In genomic region chr3:34868935-34869334, GRCh38 we compare ENCODE assay signal across 31 cellular contexts.
"Had no signal": no experiment of that assay in that cellular context is flagged by ENCODE, and none has a peak within 500 bp of the region (broad histone marks: within the 10 kb centered on the region; RNA-seq: fewer than 3 reads in every experiment).

No MANE protein-coding gene starts in this region.

- FAIRE-seq: astrocyte, bronchial epithelial cell had no signal

- H3K27ac ChIP-seq: adrenal gland, ascending aorta, body of pancreas, brain microvascular endothelial cell, breast epithelium, cardiac muscle cell had no signal

- H3K4me1 ChIP-seq: adrenal gland, body of pancreas, breast epithelium had no signal

- DNase-seq: activated effector memory CD4-positive, alpha-beta T cell treated with anti-CD3 and anti-CD28 coated beads, Interleukin-2, amount 50 U/mL, for 16 hours; activated effector memory CD4-positive, alpha-beta T cell treated with Interleukin-2 at 50 U/mL for 16 hours; activated gamma-delta T cell; activated gamma-delta T cell treated with Interleukin-2 at 50 U/mL for 16 hours; activated naive CD4-positive, alpha-beta T cell; activated naive CD4-positive, alpha-beta T cell treated with anti-CD3 and anti-CD28 coated beads for 36 hours; activated naive CD4-positive, alpha-beta T cell treated with anti-CD3 and anti-CD28 coated beads, Interleukin-2, amount 10 ng/mL, durations not matched to agents 7 days and 5 days; activated naive CD4-positive, alpha-beta T cell treated with anti-CD3 and anti-CD28 coated beads, Interleukin-2, amount 50 U/mL, for 16 hours; activated naive CD4-positive, alpha-beta T cell treated with Interleukin-2 at 50 U/mL for 16 hours; activated naive CD8-positive, alpha-beta T cell treated with anti-CD3 and anti-CD28 coated beads for 36 hours; activated naive CD8-positive, alpha-beta T cell treated with anti-CD3 and anti-CD28 coated beads, Interleukin-2, amount 10 ng/mL, durations not matched to agents 7 days and 5 days; activated naive CD8-positive, alpha-beta T cell treated with anti-CD3 and anti-CD28 coated beads, Interleukin-2, amount 50 U/mL, for 24 hours; activated T-cell treated with anti-CD3 and anti-CD28 coated beads, Interleukin-2, amount 50 U/mL, for 24 hours; activated T-cell treated with anti-CD3 and anti-CD28 coated beads, Interleukin-2, amount 50 U/mL, for 4 hours; activated T-cell treated with anti-CD3 and anti-CD28 coated beads, Interleukin-2, amount 50 U/mL, for 48 hours; activated T-cell treated with anti-CD3 and anti-CD28 coated beads, Interleukin-2, amount 50 U/mL, for 72 hours; adrenal gland; amniotic stem cell; amygdala; anterior cingulate cortex; aorta; body of pancreas; brain microvascular endothelial cell; central memory CD4-positive, alpha-beta T cell had no signal

- ATAC-seq: activated naive CD4-positive, alpha-beta T cell treated with anti-CD3 and anti-CD28 coated beads, Interleukin-2, amount 50 U/mL, for 72 hours; activated naive CD8-positive, alpha-beta T cell treated with anti-CD3 and anti-CD28 coated beads, Interleukin-2, amount 50 U/mL, for 24 hours; activated T-cell treated with anti-CD3 and anti-CD28 coated beads, Interleukin-2, amount 50 U/mL, for 4 hours; activated T-cell treated with anti-CD3 and anti-CD28 coated beads, Interleukin-2, amount 50 U/mL, for 72 hours; activated T-helper 17 cell treated with anti-CD3 and anti-CD28 coated beads, Interleukin-2, amount 50 U/mL, for 72 hours; body of pancreas had no signal

- H3K4me3 ChIP-seq: adrenal gland, ascending aorta, body of pancreas, breast epithelium, cardiac muscle cell had no signal

- H3K27me3 ChIP-seq: adrenal gland, ascending aorta, body of pancreas, brain microvascular endothelial cell, breast epithelium, cardiac muscle cell had no signal

- H3K9me3 ChIP-seq: adrenal gland, ascending aorta, body of pancreas, breast epithelium had no signal

- H3K36me3 ChIP-seq: adrenal gland, ascending aorta, brain microvascular endothelial cell, breast epithelium, cardiac muscle cell had no signal
